In genomic region chr16:4376126-4376819, GRCh38 we compare ENCODE assay signal across 12 cellular contexts. TPM values are rescaled to one million over a fixed set of nuclear protein-coding genes. Genes with fewer than 3 reads are reported as not detected.
DNase-seq lines count a peak whose midpoint lies in the region; ATAC-seq and TF ChIP-seq lines count a peak whose summit lies in the region.
"Had no signal": no experiment of that assay in that cellular context is flagged by ENCODE, and none has a peak within 500 bp of the region (broad histone marks: within the 10 kb centered on the region; RNA-seq: fewer than 3 reads in every experiment).

No MANE protein-coding gene starts in this region.

- ATAC-seq in aorta (ENCODE audit: low FRiP score), result peak; percentile 79

- H3K4me3 ChIP-seq in fibroblast of mammary gland (ENCODE audit: control insufficient read depth, low read depth, low read length) (peak overlapping the region; percentile 15), muscle layer of colon (ENCODE audit: low read depth in 1 of 2, low read length in 2 of 2) (peak overlapping the region; percentile 7 to 41), aorta (ENCODE audit: low read length in 2 of 2) (no peak overlapping the region), endodermal cell (ENCODE audit: low read length) (no peak overlapping the region)

- no peak overlapping the region for H3K4me3 Mint-ChIP-seq in endodermal cell

- TF ChIP-seq CTCF in fibroblast of mammary gland (conservative IDR thresholded peaks at IDR 0.05; ENCODE audit: control insufficient read depth, insufficient read depth, low read depth, low read length) (no peak), endodermal cell (conservative IDR thresholded peaks at IDR 0.05) (no peak)

- H3K9me3 Mint-ChIP-seq in endodermal cell, result no peaks in the 10 kb centered on the region

- H3K36me3 ChIP-seq in muscle layer of colon (ENCODE audit: insufficient read depth, low read length) (no peaks in the 10 kb centered on the region), aorta (ENCODE audit: control insufficient read depth in 1 of 2, insufficient read depth in 2 of 2, low read length in 1 of 2) (no peaks in the 10 kb centered on the region), endodermal cell (ENCODE audit: control insufficient read depth, insufficient read depth, low read length) (no peaks in the 10 kb centered on the region)

- H3K36me3 Mint-ChIP-seq in endodermal cell (ENCODE audit: low read depth), result no peaks in the 10 kb centered on the region

- H3K27me3 ChIP-seq in muscle layer of colon (ENCODE audit: control insufficient read depth in 1 of 2, insufficient read depth in 2 of 2, low read length in 2 of 2) (no peaks in the 10 kb centered on the region), aorta (ENCODE audit: control insufficient read depth in 1 of 2, insufficient read depth in 2 of 2, low read length in 1 of 2) (no peaks in the 10 kb centered on the region), endodermal cell (ENCODE audit: control insufficient read depth, insufficient read depth, low read length, poor library complexity, severe bottlenecking) (no peaks in the 10 kb centered on the region)

- no peak overlapping the region for H3K27ac Mint-ChIP-seq in endodermal cell

- H3K27ac ChIP-seq in muscle layer of colon (ENCODE audit: low read depth, low read length) (peak overlapping the region; percentile 73), aorta (ENCODE audit: low read depth in 1 of 2, low read length in 2 of 2) (peak overlapping the region; percentile 46 to 94), endodermal cell (ENCODE audit: low read depth, low read length) (no peak overlapping the region)
- H3K27ac ChIP-seq: 22Rv1 had no signal

- 0 to 8% methylated on average over 28 to 30 of the region's 30 CpGs for WGBS in aorta, 2 donors
- 92 to 98% methylated on average over 12 to 28 of the region's 30 CpGs for WGBS in endodermal cell (ENCODE audit: insufficient coverage in 1 of 2, insufficient read length in 1 of 2), 2 experiments

- H3K27me3 Mint-ChIP-seq in endodermal cell (ENCODE audit: insufficient read depth), result no peaks in the 10 kb centered on the region

- DNase-seq in DMS 273 (lab: John Stamatoyannopoulos, UW; ENCODE audit: unreplicated experiment) (peak; percentile 37), DMS 273 treated with DMSO at 0.1 percent for 48 hours (lab: John Stamatoyannopoulos, UW) (no peak), fibroblast of mammary gland (ENCODE audit: low read depth) (peak; percentile 95), aorta (peak; percentile 96 to 98), NCI-H2171 (lab: John Stamatoyannopoulos, UW) (no peak), NCI-H69 (lab: John Stamatoyannopoulos, UW) (no peak), endodermal cell (no peak)
- DNase-seq: activated gamma-delta T cell, NCI-H446 treated with DMSO at 0.1 percent for 48 hours, retina had no signal

- no peaks in the 10 kb centered on the region for H3K9me3 ChIP-seq in muscle layer of colon (ENCODE audit: low read length)
- H3K9me3 ChIP-seq in aorta (ENCODE audit: control insufficient read depth, low read length), result no peaks in the 10 kb centered on the region
- no peaks in the 10 kb centered on the region for H3K9me3 ChIP-seq in endodermal cell (ENCODE audit: control insufficient read depth, low read length)

- intact Hi-C loops in aorta (cut with DNase I), result no loop called here

- peaks cover 59% of the 10 kb centered on the region for H3K4me1 ChIP-seq in muscle layer of colon (ENCODE audit: insufficient read depth, low read length)
- no peaks in the 10 kb centered on the region for H3K4me1 ChIP-seq in aorta (ENCODE audit: control insufficient read depth in 1 of 2, insufficient read depth in 2 of 2, low read length in 2 of 2)
- peaks cover 36% of the 10 kb centered on the region for H3K4me1 ChIP-seq in endodermal cell (ENCODE audit: control insufficient read depth, insufficient read depth, low read length)

- H3K9ac ChIP-seq in muscle layer of colon (ENCODE audit: low read length), result no peak overlapping the region
- H3K9ac ChIP-seq in endodermal cell (ENCODE audit: extremely low read depth, low read length, poor library complexity, severe bottlenecking), result no peak overlapping the region

- peaks cover 31% of the 10 kb centered on the region for H3K4me1 Mint-ChIP-seq in endodermal cell

RNA-seq across cellular contexts. Expression of gene VASN, which starts 4.6 kb away (rescaled TPM):
- total RNA-seq in aorta (100 to 1,000 TPM in 1 of 2 donors, 10 to 100 TPM in 1; 67.0 to 120 TPM), endodermal cell (10 to 100 TPM; 10.4 to 12.1 TPM)
- 10 to 100 TPM; 21.7 to 51.3 TPM for polyA plus RNA-seq in aorta
- polyA plus RNA-seq in endodermal cell (2013, experiment 1 of 2), result 11.5 TPM
- 11.6 TPM for polyA plus RNA-seq in endodermal cell (2013, experiment 2 of 2)

RNA-seq across cellular contexts. Expression of gene PAM16, which starts 25.2 kb away (rescaled TPM):
- total RNA-seq in aorta (10 to 100 TPM; 23.6 to 25.5 TPM), endodermal cell (10 to 100 TPM; 57.7 to 66.2 TPM)
- 10 to 100 TPM; 41.7 to 65.2 TPM for polyA plus RNA-seq in aorta
- polyA plus RNA-seq in endodermal cell (2013, experiment 1 of 2), result 57.2 TPM
- 62.4 TPM for polyA plus RNA-seq in endodermal cell (2013, experiment 2 of 2)

RNA-seq across cellular contexts. Expression of gene CORO7, which starts 40.1 kb away (rescaled TPM):
- total RNA-seq in aorta (10 to 100 TPM; 42.6 to 60.1 TPM), endodermal cell (10 to 100 TPM; 32.5 to 37.5 TPM)
- 10 to 100 TPM; 15.3 to 38.8 TPM for polyA plus RNA-seq in aorta
- 17.2 TPM for polyA plus RNA-seq in endodermal cell (2013, experiment 1 of 2)
- polyA plus RNA-seq in endodermal cell (2013, experiment 2 of 2), result 18.4 TPM

RNA-seq across cellular contexts. Expression of gene DNAJA3, which starts 49.4 kb away (rescaled TPM):
- total RNA-seq in aorta (10 to 100 TPM; 22.7 to 26.6 TPM), endodermal cell (10 to 100 TPM; 37.4 to 38.5 TPM)
- polyA plus RNA-seq in aorta, result 10 to 100 TPM; 16.0 to 19.1 TPM
- polyA plus RNA-seq in endodermal cell (2013, experiment 1 of 2), result 33.2 TPM
- polyA plus RNA-seq in endodermal cell (2013, experiment 2 of 2), result 35.2 TPM

Comparison
In these comparisons a context has a peak if more than half of its experiments do, and no peak if none do; other contexts are left out.
1. DNase-seq: peak in DMS 273 (single experiment), fibroblast of mammary gland (single experiment) and aorta (2 of 2); none in DMS 273 treated with DMSO at 0.1 percent for 48 hours (single experiment), NCI-H2171 (single experiment), NCI-H69 (single experiment) and endodermal cell (single experiment).
2. H3K4me3 ChIP-seq: peak in fibroblast of mammary gland (single experiment) and muscle layer of colon (2 of 2); none in aorta (0 of 2) and endodermal cell (single experiment).
3. RNA of gene VASN, which starts 4.6 kb away (total RNA-seq): 67.0 to 120 TPM in aorta; 10.4 to 12.1 TPM in endodermal cell; every median in the first group is over 4 times any median in the second.